In the genomic region with DNA sequence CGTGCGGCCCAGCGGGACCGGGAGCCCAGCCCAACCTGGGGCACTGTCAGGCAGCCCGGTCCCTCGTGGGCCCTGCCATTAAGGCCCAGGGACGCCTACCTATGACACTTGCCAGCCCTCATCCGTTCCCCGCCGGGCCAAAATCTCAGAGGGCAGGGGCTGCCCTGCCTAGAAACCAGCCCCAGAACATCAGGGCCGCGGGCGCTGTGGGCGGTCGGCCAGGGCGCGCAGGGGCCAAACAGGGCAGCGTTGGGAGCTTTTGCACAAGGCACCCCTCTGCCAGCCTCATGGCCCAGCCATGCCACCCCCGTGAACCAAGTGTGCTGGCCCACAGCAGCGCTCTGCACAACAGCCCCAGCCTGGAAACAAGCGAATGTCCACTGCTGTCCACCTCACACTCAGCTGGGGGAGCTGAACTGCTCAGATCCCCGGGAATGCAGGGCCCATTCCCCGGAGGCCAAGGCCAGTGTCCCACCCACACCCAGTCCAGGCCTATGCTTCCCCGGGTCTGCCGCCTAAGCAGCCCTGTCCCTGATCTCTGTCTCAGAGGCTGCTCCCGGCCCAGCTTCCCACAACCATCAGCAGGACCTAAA, we compare ENCODE assay signal across 1 cellular context.
TF ChIP-seq lines count a peak whose summit lies in the region.

No MANE protein-coding gene starts in this region.

TF ChIP-seq in HCT116, 20 proteins besides CTCF, POLR2A, EP300 and RAD21 (continued from another document):
- TF ChIP-seq, protein P1, sequence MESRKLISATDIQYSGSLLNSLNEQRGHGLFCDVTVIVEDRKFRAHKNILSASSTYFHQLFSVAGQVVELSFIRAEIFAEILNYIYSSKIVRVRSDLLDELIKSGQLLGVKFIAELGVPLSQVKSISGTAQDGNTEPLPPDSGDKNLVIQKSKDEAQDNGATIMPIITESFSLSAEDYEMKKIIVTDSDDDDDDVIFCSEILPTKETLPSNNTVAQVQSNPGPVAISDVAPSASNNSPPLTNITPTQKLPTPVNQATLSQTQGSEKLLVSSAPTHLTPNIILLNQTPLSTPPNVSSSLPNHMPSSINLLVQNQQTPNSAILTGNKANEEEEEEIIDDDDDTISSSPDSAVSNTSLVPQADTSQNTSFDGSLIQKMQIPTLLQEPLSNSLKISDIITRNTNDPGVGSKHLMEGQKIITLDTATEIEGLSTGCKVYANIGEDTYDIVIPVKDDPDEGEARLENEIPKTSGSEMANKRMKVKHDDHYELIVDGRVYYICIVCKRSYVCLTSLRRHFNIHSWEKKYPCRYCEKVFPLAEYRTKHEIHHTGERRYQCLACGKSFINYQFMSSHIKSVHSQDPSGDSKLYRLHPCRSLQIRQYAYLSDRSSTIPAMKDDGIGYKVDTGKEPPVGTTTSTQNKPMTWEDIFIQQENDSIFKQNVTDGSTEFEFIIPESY (IDR thresholded peaks at IDR 0.05; ENCODE audit: extremely low read depth, insufficient replicate concordance, low read length), result no peak
- no peak for TF ChIP-seq ELF1 (IDR thresholded peaks at IDR 0.05; ENCODE audit: borderline replicate concordance, low read depth)
- no peak for TF ChIP-seq TCF7L2 (IDR thresholded peaks at IDR 0.05; ENCODE audit: borderline replicate concordance, extremely low read depth, insufficient read depth, insufficient read length)
- no peak for TF ChIP-seq JUND (IDR thresholded peaks at IDR 0.05)
- TF ChIP-seq EZH2phosphoT487 (IDR thresholded peaks at IDR 0.05; ENCODE audit: borderline replicate concordance), result no peak
- TF ChIP-seq SP1 (IDR thresholded peaks at IDR 0.05; ENCODE audit: low read depth), result no peak
- TF ChIP-seq EGR1 (IDR thresholded peaks at IDR 0.05; ENCODE audit: low read depth), result no peak
- TF ChIP-seq, protein P2, sequence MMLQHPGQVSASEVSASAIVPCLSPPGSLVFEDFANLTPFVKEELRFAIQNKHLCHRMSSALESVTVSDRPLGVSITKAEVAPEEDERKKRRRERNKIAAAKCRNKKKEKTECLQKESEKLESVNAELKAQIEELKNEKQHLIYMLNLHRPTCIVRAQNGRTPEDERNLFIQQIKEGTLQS (IDR thresholded peaks at IDR 0.05), result no peak
- TF ChIP-seq, protein P3, sequence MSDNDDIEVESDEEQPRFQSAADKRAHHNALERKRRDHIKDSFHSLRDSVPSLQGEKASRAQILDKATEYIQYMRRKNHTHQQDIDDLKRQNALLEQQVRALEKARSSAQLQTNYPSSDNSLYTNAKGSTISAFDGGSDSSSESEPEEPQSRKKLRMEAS (IDR thresholded peaks at IDR 0.05), result no peak
- TF ChIP-seq SRF (IDR thresholded peaks at IDR 0.05; ENCODE audit: low read depth), result no peak
- TF ChIP-seq SIN3A (IDR thresholded peaks at IDR 0.05; ENCODE audit: low read depth), result no peak
- TF ChIP-seq CBX3 (IDR thresholded peaks at IDR 0.05; ENCODE audit: low read depth), result no peak
- TF ChIP-seq EZH2 (IDR thresholded peaks at IDR 0.05), result no peak
- no peak for TF ChIP-seq ZNF274 (IDR thresholded peaks at IDR 0.05; ENCODE audit: low read depth, low read length)
- TF ChIP-seq, protein P4, sequence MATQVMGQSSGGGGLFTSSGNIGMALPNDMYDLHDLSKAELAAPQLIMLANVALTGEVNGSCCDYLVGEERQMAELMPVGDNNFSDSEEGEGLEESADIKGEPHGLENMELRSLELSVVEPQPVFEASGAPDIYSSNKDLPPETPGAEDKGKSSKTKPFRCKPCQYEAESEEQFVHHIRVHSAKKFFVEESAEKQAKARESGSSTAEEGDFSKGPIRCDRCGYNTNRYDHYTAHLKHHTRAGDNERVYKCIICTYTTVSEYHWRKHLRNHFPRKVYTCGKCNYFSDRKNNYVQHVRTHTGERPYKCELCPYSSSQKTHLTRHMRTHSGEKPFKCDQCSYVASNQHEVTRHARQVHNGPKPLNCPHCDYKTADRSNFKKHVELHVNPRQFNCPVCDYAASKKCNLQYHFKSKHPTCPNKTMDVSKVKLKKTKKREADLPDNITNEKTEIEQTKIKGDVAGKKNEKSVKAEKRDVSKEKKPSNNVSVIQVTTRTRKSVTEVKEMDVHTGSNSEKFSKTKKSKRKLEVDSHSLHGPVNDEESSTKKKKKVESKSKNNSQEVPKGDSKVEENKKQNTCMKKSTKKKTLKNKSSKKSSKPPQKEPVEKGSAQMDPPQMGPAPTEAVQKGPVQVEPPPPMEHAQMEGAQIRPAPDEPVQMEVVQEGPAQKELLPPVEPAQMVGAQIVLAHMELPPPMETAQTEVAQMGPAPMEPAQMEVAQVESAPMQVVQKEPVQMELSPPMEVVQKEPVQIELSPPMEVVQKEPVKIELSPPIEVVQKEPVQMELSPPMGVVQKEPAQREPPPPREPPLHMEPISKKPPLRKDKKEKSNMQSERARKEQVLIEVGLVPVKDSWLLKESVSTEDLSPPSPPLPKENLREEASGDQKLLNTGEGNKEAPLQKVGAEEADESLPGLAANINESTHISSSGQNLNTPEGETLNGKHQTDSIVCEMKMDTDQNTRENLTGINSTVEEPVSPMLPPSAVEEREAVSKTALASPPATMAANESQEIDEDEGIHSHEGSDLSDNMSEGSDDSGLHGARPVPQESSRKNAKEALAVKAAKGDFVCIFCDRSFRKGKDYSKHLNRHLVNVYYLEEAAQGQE (IDR thresholded peaks at IDR 0.05; ENCODE audit: low read depth), result no peak
- no peak for TF ChIP-seq YY1 (IDR thresholded peaks at IDR 0.05; ENCODE audit: extremely low read depth, insufficient replicate concordance, low read depth, low read length)
TF ChIP-seq in HCT116: peak in this region for 0.
